In the genomic region with DNA sequence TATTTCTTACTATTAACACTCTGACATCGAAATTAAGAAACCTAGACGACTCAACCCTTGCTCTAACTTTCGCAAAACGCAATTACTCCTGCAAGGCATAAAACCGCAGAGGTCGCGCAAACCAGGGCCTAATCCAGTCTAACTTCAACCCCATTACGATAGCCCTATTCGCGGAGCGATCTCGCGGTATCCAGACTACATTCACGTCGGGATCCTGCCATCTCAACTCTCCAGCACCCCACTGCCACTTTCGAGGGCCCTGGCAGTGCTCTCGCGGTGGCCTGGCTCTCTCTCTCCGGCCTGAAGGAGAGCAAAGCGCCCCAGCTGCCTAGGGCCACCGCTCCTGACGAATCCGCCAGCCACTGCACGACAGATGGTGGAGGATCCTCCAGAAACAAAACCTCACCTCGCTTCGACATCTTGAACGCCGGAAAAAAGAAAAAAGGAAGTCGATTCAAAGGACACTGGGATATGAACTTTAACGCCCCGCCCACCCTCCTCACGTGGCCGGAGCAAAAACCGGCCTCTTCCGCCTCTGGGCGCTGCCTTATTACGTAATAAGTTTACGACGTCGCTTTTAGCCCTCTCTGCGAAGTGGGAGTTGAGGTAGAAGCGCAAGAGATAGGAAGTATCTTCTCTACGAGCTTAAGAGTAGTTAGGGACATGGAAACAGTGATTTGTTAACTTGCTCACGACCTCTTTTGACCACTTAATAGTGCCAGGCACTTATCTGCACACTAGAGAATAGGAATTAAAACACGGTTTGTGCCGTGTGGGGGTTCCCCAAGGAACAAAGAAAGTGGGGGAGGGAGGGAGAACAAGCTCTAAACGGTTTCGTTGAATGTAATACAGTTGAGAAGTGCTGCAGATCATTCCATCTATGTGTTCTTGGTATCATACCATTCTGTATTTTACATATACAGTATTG, we compare ENCODE assay signal across 8 cellular contexts. TPM values are rescaled to one million over a fixed set of nuclear protein-coding genes. Genes with fewer than 3 reads are reported as not detected.
DNase-seq lines count a peak whose midpoint lies in the region; ATAC-seq, FAIRE-seq and TF ChIP-seq lines count a peak whose summit lies in the region.

A gene (minus strand): TSS at position 430 of the 928 bp plus-strand sequence. CDS start 11 bp downstream, at position 419.

- peaks cover 21 to 33% of the 10 kb centered on the region in 2 donors for H3K36me3 ChIP-seq in kidney (ENCODE audit: control insufficient read depth in 1 of 2, insufficient read depth in 2 of 2, low read length in 2 of 2)

- DNase-seq in AG09309 (ENCODE audit: low read depth), result peak; percentile 81
- peak; percentile 96 for DNase-seq in NCI-H510A (lab: John Stamatoyannopoulos, UW)
- DNase-seq in activated CD4-positive, CD25-positive, alpha-beta regulatory T cell treated with anti-CD3 and anti-CD28 coated beads, Interleukin-2, amount 50 U/mL, for 72 hours, result peak; percentile 86
- peak; percentile 98 for DNase-seq in cerebellar cortex (ENCODE audit: low spot score)
- DNase-seq in kidney, result peak; percentile 97
- DNase-seq in stimulated activated CD4-positive, alpha-beta T cell treated with anti-CD3 and anti-CD28 coated beads, Interleukin-15, amount 100 ng/mL, for 1 hour (ENCODE audit: low read depth in 1 of 2, low spot score in 1 of 2), result peak; percentile 76 to 77

- intact Hi-C loops in kidney (cut with DNase I), result no loop called here

- no peaks in the 10 kb centered on the region for H3K9me3 ChIP-seq in kidney (ENCODE audit: control insufficient read depth in 1 of 2, low read length in 2 of 2)

- TF ChIP-seq CTCF in AG09309 (IDR thresholded peaks at IDR 0.05; ENCODE audit: control insufficient read depth, insufficient read depth, low read depth, low read length, missing control alignments) (no peak), kidney (IDR thresholded peaks at IDR 0.05; ENCODE audit: borderline replicate concordance, extremely low read depth, insufficient read depth) (no peak)

- peak; percentile 82 for ATAC-seq in GM19035 (IDR thresholded peaks at IDR 0.05; ENCODE audit: unreplicated experiment)
- peak; percentile 83 for ATAC-seq in HG03354 (IDR thresholded peaks at IDR 0.05; ENCODE audit: poor library complexity, severe bottlenecking, unreplicated experiment)

- peak within 1 kb of the TSS; percentile 72 for H3K4me3 ChIP-seq in AG09309 (ENCODE audit: control insufficient read depth, low read depth, low read length)
- H3K4me3 ChIP-seq in kidney (ENCODE audit: low read length in 2 of 2), result peak within 1 kb of the TSS; percentile 94 to 97

- H3K9ac ChIP-seq in kidney (ENCODE audit: low read length in 2 of 2), result peak within 1 kb of the TSS; percentile 97 to 98

- FAIRE-seq in kidney (lab: Jason Lieb, UNC), result peak; percentile 66

- H3K27ac ChIP-seq in kidney (ENCODE audit: low read depth in 2 of 2, low read length in 2 of 2), result peak within 1 kb of the TSS; percentile 96 to 99

- peaks cover 0 to 22% of the 10 kb centered on the region in 2 donors for H3K4me1 ChIP-seq in kidney (ENCODE audit: control insufficient read depth in 1 of 2, insufficient read depth in 1 of 2, low read depth in 1 of 2, low read length in 2 of 2)

RNA-seq across cellular contexts. Expression of the gene that starts here (rescaled TPM):
- 1,183 TPM for total RNA-seq in kidney
- 2,399 TPM for polyA plus RNA-seq in kidney (ENCODE audit: insufficient read depth, low read depth, low replicate concordance)

Comparison
In these comparisons a context has a peak if more than half of its experiments do, and no peak if none do; other contexts are left out.
1. Peak in every context shown above with its lines: DNase-seq, ATAC-seq, H3K4me3 ChIP-seq and H3K27ac ChIP-seq.